19 cellular contexts compared by ENCODE assay signal in genomic region chr1:173683838-173684237, GRCh38. TPM values are rescaled to one million over a fixed set of nuclear protein-coding genes. Genes with fewer than 3 reads are reported as not detected.
"Had no signal": no experiment of that assay in that cellular context is flagged by ENCODE, and none has a peak within 500 bp of the region (broad histone marks: within the 10 kb centered on the region; RNA-seq: fewer than 3 reads in every experiment).

No MANE protein-coding gene starts in this region.

RNA-seq across cellular contexts. Expression of gene ANKRD45, which starts 14.2 kb away (rescaled TPM):
- total RNA-seq: naive thymus-derived CD8-positive, alpha-beta T cell; natural killer cell treated with Interleukin-12 subunit alpha and Interleukin-12 subunit beta and Interleukin-15 and Interleukin-18, amount 100 ng/mL, for 72 hours; stomach; thoracic aorta; vagina had no signal

RNA-seq across cellular contexts. Expression of gene TEX50, which starts 48.7 kb away (rescaled TPM):
- total RNA-seq: naive thymus-derived CD8-positive, alpha-beta T cell; natural killer cell treated with Interleukin-12 subunit alpha and Interleukin-12 subunit beta and Interleukin-15 and Interleukin-18, amount 100 ng/mL, for 72 hours; neural crest cell; omental fat pad; osteocyte; pancreas; posterior vena cava; pulmonary artery endothelial cell; right atrium auricular region; sciatic nerve; stomach; subcutaneous adipose tissue; temporal lobe; thoracic aorta; thyroid gland; tibial nerve; upper lobe of left lung; ureter; vagina had no signal
